16 cellular contexts compared by ENCODE assay signal in the genomic region with DNA sequence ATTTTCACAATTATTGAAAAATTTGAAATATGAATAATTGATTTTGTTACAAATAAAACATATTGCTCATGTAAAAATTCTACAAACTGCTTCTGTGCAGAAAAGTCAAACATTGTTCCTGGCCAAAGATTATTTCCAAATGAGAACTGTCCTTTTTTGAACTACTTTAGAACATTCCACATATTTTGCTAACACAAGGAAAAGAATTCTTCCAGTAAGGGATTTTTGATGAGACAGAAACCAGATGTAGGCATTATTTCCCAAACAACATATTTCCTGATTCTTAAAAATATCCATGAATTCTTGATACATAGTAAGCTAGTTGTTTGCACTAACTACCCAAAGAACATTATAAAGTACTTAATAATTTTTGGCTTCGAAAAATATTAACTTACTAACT.
DNase-seq lines count a peak whose midpoint lies in the region; TF ChIP-seq lines count a peak whose summit lies in the region.
"Had no signal": no experiment of that assay in that cellular context is flagged by ENCODE, and none has a peak within 500 bp of the region (broad histone marks: within the 10 kb centered on the region; RNA-seq: fewer than 3 reads in every experiment).

No MANE protein-coding gene starts in this region.

- H3F3A ChIP-seq in smooth muscle cell (ENCODE audit: low read depth) (no peaks in the 10 kb centered on the region), neural progenitor cell (ENCODE audit: low read depth) (no peaks in the 10 kb centered on the region)

- H3K4me1 ChIP-seq in mesenchymal stem cell (ENCODE audit: control insufficient read depth, insufficient read depth, low read depth, low read length) (no peaks in the 10 kb centered on the region), smooth muscle cell (ENCODE audit: low read depth) (no peaks in the 10 kb centered on the region), neural progenitor cell (no peaks in the 10 kb centered on the region), neuronal stem cell (ENCODE audit: control insufficient read depth in 2 of 2, insufficient read depth in 1 of 2, low read depth in 1 of 2, low read length in 2 of 2) (no peaks in the 10 kb centered on the region)
- H3K4me1 ChIP-seq: BLaER1 had no signal

- H3K4me2 ChIP-seq in mesenchymal stem cell (ENCODE audit: low read length, poor library complexity, severe bottlenecking) (no peak overlapping the region), smooth muscle cell (no peak overlapping the region), neural progenitor cell (no peak overlapping the region), neuronal stem cell (ENCODE audit: insufficient read depth, low read length, poor library complexity, severe bottlenecking) (no peak overlapping the region)
- H3K4me2 ChIP-seq: BLaER1 had no signal

- no peaks in the 10 kb centered on the region for H3K36me3 Mint-ChIP-seq in neural progenitor cell
- H3K36me3 Mint-ChIP-seq: CD14-positive monocyte; CD4-positive, alpha-beta memory T cell had no signal

- H4K8ac ChIP-seq in mesenchymal stem cell (ENCODE audit: low read length): no peak overlapping the region
- H4K8ac ChIP-seq in neuronal stem cell (ENCODE audit: low read depth, low read length): no peak overlapping the region

- H4K20me1 ChIP-seq in smooth muscle cell (ENCODE audit: low read depth) (no peaks in the 10 kb centered on the region), neural progenitor cell (ENCODE audit: low read depth) (no peaks in the 10 kb centered on the region)
- H4K20me1 ChIP-seq: BLaER1 had no signal

- H2BK120ac ChIP-seq in mesenchymal stem cell (ENCODE audit: low read depth, low read length) (no peak overlapping the region), neuronal stem cell (ENCODE audit: low read depth, low read length) (no peak overlapping the region)

- no peaks in the 10 kb centered on the region for H3K27me3 Mint-ChIP-seq in neural progenitor cell (ENCODE audit: insufficient read depth, low read depth)
- H3K27me3 Mint-ChIP-seq: CD4-positive, alpha-beta memory T cell had no signal

- H4K91ac ChIP-seq in mesenchymal stem cell (ENCODE audit: low read length): no peak overlapping the region
- no peak overlapping the region for H4K91ac ChIP-seq in neuronal stem cell (ENCODE audit: low read depth, low read length, poor library complexity)

- H2BK12ac ChIP-seq in mesenchymal stem cell (ENCODE audit: low read length in 2 of 2) (no peak overlapping the region), neuronal stem cell (ENCODE audit: low read length) (no peak overlapping the region)

- H3K4ac ChIP-seq in mesenchymal stem cell (ENCODE audit: low read depth in 1 of 2, low read length in 2 of 2): no peak overlapping the region
- H3K4ac ChIP-seq in neuronal stem cell (ENCODE audit: low read length): no peak overlapping the region

- H3K4me3 Mint-ChIP-seq in neural progenitor cell: no peak overlapping the region
- H3K4me3 Mint-ChIP-seq: CD14-positive monocyte; CD4-positive, alpha-beta memory T cell had no signal

- H3K9ac ChIP-seq in mesenchymal stem cell (ENCODE audit: low read length) (no peak overlapping the region), smooth muscle cell (ENCODE audit: low read depth) (no peak overlapping the region), neural progenitor cell (no peak overlapping the region), neuronal stem cell (ENCODE audit: low read depth, low read length, poor library complexity) (no peak overlapping the region)
- H3K9ac ChIP-seq: BLaER1 had no signal

- WGBS in mesenchymal stem cell: no CpG with 5 or more reads among the region's 1 CpG
- WGBS in smooth muscle cell (ENCODE audit: low lambda C conversion rate): 90% methylated on average over 1 of the region's 1 CpG
- WGBS in neuronal stem cell (ENCODE audit: extremely low coverage in 2 of 2, insufficient read length in 2 of 2, insufficient replicate concordance in 1 of 2), 2 donors: no CpG with 5 or more reads among the region's 1 CpG

- H3K79me2 ChIP-seq in smooth muscle cell (ENCODE audit: low read depth) (no peaks in the 10 kb centered on the region), neural progenitor cell (ENCODE audit: low read depth) (no peaks in the 10 kb centered on the region)

- DNase-seq in EH (ENCODE audit: low read depth) (peak; percentile 42), GM04504 (ENCODE audit: low read depth) (peak; percentile 21), amniotic epithelial cell (ENCODE audit: low read depth) (peak; percentile 6), mesenchymal stem cell (peak; percentile 11), smooth muscle cell (lab: John Stamatoyannopoulos, UW; ENCODE audit: unreplicated experiment) (no peak), neural progenitor cell (ENCODE audit: low spot score) (no peak), neuronal stem cell (ENCODE audit: low spot score) (no peak)
- DNase-seq: ACHN; CD4-positive, alpha-beta memory T cell; DMS153; DMS79; GOT3; H7; KG1 had no signal

- no peak overlapping the region for H3K27ac Mint-ChIP-seq in neural progenitor cell
- H3K27ac Mint-ChIP-seq: CD14-positive monocyte; CD4-positive, alpha-beta memory T cell had no signal

- TF ChIP-seq CTCF in smooth muscle cell (IDR thresholded peaks at IDR 0.05; ENCODE audit: borderline replicate concordance, insufficient read depth, poor library complexity, severe bottlenecking) (no peak), neural progenitor cell (IDR thresholded peaks at IDR 0.05) (no peak)

- no peaks in the 10 kb centered on the region for H3K4me1 Mint-ChIP-seq in neural progenitor cell
- H3K4me1 Mint-ChIP-seq: CD14-positive monocyte; CD4-positive, alpha-beta memory T cell had no signal

- H3K9me3 Mint-ChIP-seq in neural progenitor cell: no peaks in the 10 kb centered on the region

- H3K9me3 ChIP-seq in mesenchymal stem cell (ENCODE audit: control insufficient read depth, low read length) (no peaks in the 10 kb centered on the region), smooth muscle cell (replicated peaks; ENCODE audit: low read depth) (no peaks in the 10 kb centered on the region), neural progenitor cell (ENCODE audit: low read depth) (no peaks in the 10 kb centered on the region), neuronal stem cell (replicated peaks in 1 of 2; ENCODE audit: control insufficient read depth in 2 of 2, insufficient read depth in 1 of 2, low read depth in 1 of 2, low read length in 2 of 2) (no peaks in the 10 kb centered on the region)
- H3K9me3 ChIP-seq: BLaER1 had no signal

- H2AFZ ChIP-seq in mesenchymal stem cell (ENCODE audit: low read depth, low read length): no peak overlapping the region
- no peak overlapping the region for H2AFZ ChIP-seq in smooth muscle cell (ENCODE audit: low read depth)
- H2AFZ ChIP-seq in neural progenitor cell (replicated peaks): no peak overlapping the region
- no peak overlapping the region for H2AFZ ChIP-seq in neuronal stem cell (ENCODE audit: low read length)

- H3K18ac ChIP-seq in mesenchymal stem cell (ENCODE audit: low read depth in 1 of 2, low read length in 2 of 2): no peak overlapping the region
- H3K18ac ChIP-seq in neuronal stem cell (ENCODE audit: low read length): no peak overlapping the region

- H3K27me3 ChIP-seq in mesenchymal stem cell (ENCODE audit: control insufficient read depth in 1 of 2, insufficient read depth in 1 of 2, low read length in 2 of 2): no peaks in the 10 kb centered on the region
- H3K27me3 ChIP-seq in smooth muscle cell (ENCODE audit: low read depth): no peaks in the 10 kb centered on the region
- H3K27me3 ChIP-seq in neural progenitor cell: no peaks in the 10 kb centered on the region
- H3K27me3 ChIP-seq in neuronal stem cell (ENCODE audit: control insufficient read depth in 3 of 3, insufficient read depth in 3 of 3, low read depth in 1 of 3, low read length in 3 of 3): no peaks in the 10 kb centered on the region
- H3K27me3 ChIP-seq: BLaER1 had no signal

- H3K23ac ChIP-seq in mesenchymal stem cell (ENCODE audit: low read length in 2 of 2) (no peak overlapping the region), neuronal stem cell (ENCODE audit: low read depth, low read length, poor library complexity) (no peak overlapping the region)

- H2BK15ac ChIP-seq in mesenchymal stem cell (ENCODE audit: low read depth, poor library complexity, severe bottlenecking) (no peak overlapping the region), neuronal stem cell (ENCODE audit: low read length) (no peak overlapping the region)

- H3K36me3 ChIP-seq in mesenchymal stem cell (ENCODE audit: control insufficient read depth in 1 of 2, insufficient read depth in 2 of 2, low read depth in 1 of 2, low read length in 2 of 2) (no peaks in the 10 kb centered on the region), smooth muscle cell (ENCODE audit: low read depth) (no peaks in the 10 kb centered on the region), neural progenitor cell (no peaks in the 10 kb centered on the region), neuronal stem cell (replicated peaks in 1 of 2; ENCODE audit: control insufficient read depth in 2 of 2, insufficient read depth in 2 of 2, low read length in 2 of 2) (no peaks in the 10 kb centered on the region)
- H3K36me3 ChIP-seq: BLaER1 had no signal

- H2AK5ac ChIP-seq in mesenchymal stem cell (ENCODE audit: low read length, severe bottlenecking) (no peak overlapping the region), neuronal stem cell (ENCODE audit: low read depth, low read length) (no peak overlapping the region)

- H3K4me3 ChIP-seq in mesenchymal stem cell (ENCODE audit: insufficient read depth in 1 of 2, low read depth in 1 of 2, low read length in 2 of 2) (no peak overlapping the region), smooth muscle cell (no peak overlapping the region), neural progenitor cell (no peak overlapping the region), neuronal stem cell (ENCODE audit: low read length in 2 of 2) (no peak overlapping the region)
- H3K4me3 ChIP-seq: BLaER1 had no signal

- H3K27ac ChIP-seq in mesenchymal stem cell (ENCODE audit: low read length, poor library complexity, severe bottlenecking) (no peak overlapping the region), smooth muscle cell (ENCODE audit: low read depth) (no peak overlapping the region), neural progenitor cell (no peak overlapping the region), neuronal stem cell (replicated peaks; ENCODE audit: low read length) (no peak overlapping the region)
- H3K27ac ChIP-seq: BLaER1 had no signal

- no peaks in the 10 kb centered on the region for H3K79me1 ChIP-seq in mesenchymal stem cell (replicated peaks; ENCODE audit: low read length, poor library complexity, severe bottlenecking)
- no peaks in the 10 kb centered on the region for H3K79me1 ChIP-seq in neuronal stem cell (ENCODE audit: low read depth, low read length)

- H2BK5ac ChIP-seq in mesenchymal stem cell (ENCODE audit: low read depth, low read length, poor library complexity, severe bottlenecking): no peak overlapping the region
- H2BK5ac ChIP-seq in neuronal stem cell (ENCODE audit: low read length): no peak overlapping the region

- H3K14ac ChIP-seq in mesenchymal stem cell (ENCODE audit: low read length in 2 of 2) (no peak overlapping the region), neuronal stem cell (ENCODE audit: low read length) (no peak overlapping the region)

Comparison
In these comparisons a context has a peak if more than half of its experiments do, and no peak if none do; other contexts are left out.
1. DNase-seq: peak in EH (single experiment), GM04504 (single experiment), amniotic epithelial cell (single experiment) and mesenchymal stem cell (single experiment); none in smooth muscle cell (single experiment), neural progenitor cell (single experiment) and neuronal stem cell (single experiment).